In genomic region chr2:185811580-185811979, GRCh38 we compare ENCODE assay signal across 1 cellular context.
TF ChIP-seq lines count a peak whose summit lies in the region.

No MANE protein-coding gene starts in this region.

TF ChIP-seq in H1, 55 proteins besides CTCF, POLR2A, EP300 and RAD21:
- no peak for TF ChIP-seq CHD1 (IDR thresholded peaks at IDR 0.05; ENCODE audit: low read depth, low read length)
- TF ChIP-seq TBP (IDR thresholded peaks at IDR 0.05; ENCODE audit: low read depth, low read length), result no peak
- TF ChIP-seq EGR1 (IDR thresholded peaks at IDR 0.05; ENCODE audit: borderline replicate concordance, low read depth, low read length), result no peak
- no peak for TF ChIP-seq SIRT6 (IDR thresholded peaks at IDR 0.05; ENCODE audit: low read length)
- TF ChIP-seq MAFK (IDR thresholded peaks at IDR 0.05; ENCODE audit: low read depth, low read length), result no peak
- TF ChIP-seq TEAD4 (IDR thresholded peaks at IDR 0.05; ENCODE audit: low read depth, low read length), result peak; percentile 74
